1 cellular context compared by ENCODE assay signal in genomic region chr16:89193021-89193575, GRCh38.
A peak's percentile ranks its signal among the peaks of the same experiment; 100 is the strongest.
TF ChIP-seq lines count a peak whose summit lies in the region.

No MANE protein-coding gene starts in this region.

TF ChIP-seq in K562, 482 proteins besides CTCF, POLR2A, EP300 and RAD21 (continued from another document):
- TF ChIP-seq, protein P1, sequence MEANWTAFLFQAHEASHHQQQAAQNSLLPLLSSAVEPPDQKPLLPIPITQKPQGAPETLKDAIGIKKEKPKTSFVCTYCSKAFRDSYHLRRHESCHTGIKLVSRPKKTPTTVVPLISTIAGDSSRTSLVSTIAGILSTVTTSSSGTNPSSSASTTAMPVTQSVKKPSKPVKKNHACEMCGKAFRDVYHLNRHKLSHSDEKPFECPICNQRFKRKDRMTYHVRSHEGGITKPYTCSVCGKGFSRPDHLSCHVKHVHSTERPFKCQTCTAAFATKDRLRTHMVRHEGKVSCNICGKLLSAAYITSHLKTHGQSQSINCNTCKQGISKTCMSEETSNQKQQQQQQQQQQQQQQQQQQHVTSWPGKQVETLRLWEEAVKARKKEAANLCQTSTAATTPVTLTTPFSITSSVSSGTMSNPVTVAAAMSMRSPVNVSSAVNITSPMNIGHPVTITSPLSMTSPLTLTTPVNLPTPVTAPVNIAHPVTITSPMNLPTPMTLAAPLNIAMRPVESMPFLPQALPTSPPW (CRISPR knock-in tag; IDR thresholded peaks at IDR 0.05) = peak; percentile 75
- TF ChIP-seq, protein P2, sequence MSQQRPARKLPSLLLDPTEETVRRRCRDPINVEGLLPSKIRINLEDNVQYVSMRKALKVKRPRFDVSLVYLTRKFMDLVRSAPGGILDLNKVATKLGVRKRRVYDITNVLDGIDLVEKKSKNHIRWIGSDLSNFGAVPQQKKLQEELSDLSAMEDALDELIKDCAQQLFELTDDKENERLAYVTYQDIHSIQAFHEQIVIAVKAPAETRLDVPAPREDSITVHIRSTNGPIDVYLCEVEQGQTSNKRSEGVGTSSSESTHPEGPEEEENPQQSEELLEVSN (IDR thresholded peaks at IDR 0.05; ENCODE audit: borderline replicate concordance in 1 of 2, extremely low read depth in 1 of 2, insufficient read depth in 1 of 2, insufficient read length in 1 of 2, low read depth in 1 of 2, low read length in 1 of 2, poor library complexity in 1 of 2, severe bottlenecking in 1 of 2) = peak in 1 of 2 experiments; percentile 6
- TF ChIP-seq MBD2 (IDR thresholded peaks at IDR 0.05; ENCODE audit: borderline replicate concordance, low read depth) = no peak
- TF ChIP-seq SIN3A (IDR thresholded peaks at IDR 0.05; ENCODE audit: borderline replicate concordance in 2 of 2, control insufficient read depth in 1 of 2, low read depth in 2 of 2, low read length in 2 of 2) = no peak
TF ChIP-seq in K562: peak in this region for 5.
